In the genomic region with DNA sequence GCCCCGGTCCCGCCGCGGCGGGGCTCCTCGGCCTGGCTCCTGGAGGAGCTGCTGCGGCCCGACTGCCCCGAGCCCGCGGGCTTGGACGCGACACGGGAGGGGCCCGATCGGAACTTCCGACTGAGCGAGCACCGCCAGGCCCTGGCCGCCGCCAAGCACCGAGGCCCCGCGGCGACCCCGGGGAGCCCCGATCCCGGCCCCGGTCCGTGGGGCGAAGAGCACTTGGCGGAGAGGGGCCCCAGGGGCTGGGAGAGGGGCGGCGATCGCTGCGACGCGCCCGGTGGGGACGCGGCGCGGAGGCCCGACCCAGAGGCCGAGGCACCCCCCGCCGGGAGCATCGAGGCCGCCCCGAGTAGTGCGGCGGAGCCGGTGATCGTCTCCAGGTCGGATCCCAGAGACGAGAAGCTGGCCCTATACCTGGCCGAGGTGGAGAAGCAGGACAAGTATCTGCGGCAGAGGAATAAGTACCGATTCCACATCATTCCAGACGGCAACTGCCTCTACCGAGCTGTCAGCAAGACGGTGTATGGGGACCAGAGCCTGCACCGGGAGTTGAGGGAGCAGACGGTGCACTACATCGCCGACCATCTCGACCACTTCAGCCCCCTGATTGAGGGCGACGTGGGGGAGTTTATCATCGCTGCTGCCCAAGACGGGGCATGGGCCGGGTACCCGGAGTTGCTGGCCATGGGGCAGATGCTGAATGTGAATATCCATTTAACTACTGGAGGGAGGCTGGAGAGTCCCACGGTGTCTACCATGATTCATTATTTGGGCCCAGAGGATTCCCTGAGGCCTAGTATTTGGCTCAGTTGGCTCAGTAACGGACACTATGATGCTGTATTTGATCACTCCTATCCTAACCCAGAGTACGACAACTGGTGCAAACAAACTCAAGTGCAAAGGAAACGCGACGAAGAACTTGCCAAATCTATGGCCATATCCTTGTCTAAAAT, we compare ENCODE assay signal across 8 cellular contexts. TPM values are rescaled to one million over a fixed set of nuclear protein-coding genes. Genes with fewer than 3 reads are reported as not detected.
A peak's percentile ranks its signal among the peaks of the same experiment; 100 is the strongest.
DNase-seq lines count a peak whose midpoint lies in the region; ATAC-seq and TF ChIP-seq lines count a peak whose summit lies in the region.

No MANE protein-coding gene starts in this region.

- no CpG with 5 or more reads among the region's 79 CpGs for WGBS in trophoblast cell (ENCODE audit: extremely low coverage, insufficient coverage, insufficient read length)

- H4K12ac ChIP-seq in trophoblast cell (ENCODE audit: low read depth, low read length) = peak overlapping the region; percentile 26

- no peaks in the 10 kb centered on the region for H3K9me3 Mint-ChIP-seq in activated naive CD4-positive, alpha-beta T cell treated with anti-CD3 and anti-CD28 coated beads, Interleukin-2, amount 50 U/mL, for 24 hours

- H2AFZ ChIP-seq in trophoblast cell (ENCODE audit: insufficient read depth, low read length, poor library complexity) = peak overlapping the region; percentile 98

- POLR2A ChIA-PET in Panc1 (lab: Charles Lee) = no interaction called here

- H4K8ac ChIP-seq in trophoblast cell (ENCODE audit: low read depth, low read length) = peak overlapping the region; percentile 85

- peak overlapping the region; percentile 82 for H3K14ac ChIP-seq in trophoblast cell (ENCODE audit: low read length)

- H3K36me3 ChIP-seq in Panc1 (ENCODE audit: control insufficient read depth, insufficient read depth, low read length) = no peaks in the 10 kb centered on the region
- no peaks in the 10 kb centered on the region for H3K36me3 ChIP-seq in cardiac muscle cell
- H3K36me3 ChIP-seq in trophoblast cell (ENCODE audit: control insufficient read depth in 1 of 2, insufficient read depth in 2 of 2, low read length in 2 of 2) = no peaks in the 10 kb centered on the region

- peaks cover 9% of the 10 kb centered on the region; the same call in 1 of the 2 replicates for H3K4me1 ChIP-seq in Panc1 (ENCODE audit: control insufficient read depth, insufficient read depth, low read length)
- H3K4me1 ChIP-seq in cardiac muscle cell (ENCODE audit: low read depth) = peaks cover 17% of the 10 kb centered on the region
- peaks cover 3 to 7% of the 10 kb centered on the region in 2 experiments for H3K4me1 ChIP-seq in trophoblast cell (ENCODE audit: control insufficient read depth in 1 of 2, insufficient read depth in 2 of 2, low read length in 2 of 2)

- H3K4ac ChIP-seq in trophoblast cell (ENCODE audit: low read depth, low read length) = peak overlapping the region; percentile 33

- peak overlapping the region; percentile 97 for H3K4me2 ChIP-seq in trophoblast cell (ENCODE audit: low read length)

- peak overlapping the region; percentile 94 for H3K4me3 Mint-ChIP-seq in activated naive CD4-positive, alpha-beta T cell treated with anti-CD3 and anti-CD28 coated beads, Interleukin-2, amount 50 U/mL, for 24 hours

- peak overlapping the region; percentile 86 for H3K27ac Mint-ChIP-seq in activated naive CD4-positive, alpha-beta T cell treated with anti-CD3 and anti-CD28 coated beads, Interleukin-2, amount 50 U/mL, for 24 hours

- TF ChIP-seq CTCF in Panc1 (IDR thresholded peaks at IDR 0.05) (no peak), cardiac muscle cell (IDR thresholded peaks at IDR 0.05; ENCODE audit: low read depth, low read length) (no peak)

- H3K79me2 ChIP-seq in trophoblast cell (ENCODE audit: control insufficient read depth, insufficient read depth, low read length, poor library complexity) = peaks cover 8% of the 10 kb centered on the region

- H3K27ac ChIP-seq in Panc1 (ENCODE audit: low read length) = 0 out of 2 replicates have a peak overlapping the region, but pooled peaks have one; percentile 17
- peak overlapping the region; percentile 95 for H3K27ac ChIP-seq in cardiac muscle cell
- no peak overlapping the region for H3K27ac ChIP-seq in trophoblast cell (ENCODE audit: low read depth, low read length)

- peaks cover 10% of the 10 kb centered on the region for H3K36me3 Mint-ChIP-seq in activated naive CD4-positive, alpha-beta T cell treated with anti-CD3 and anti-CD28 coated beads, Interleukin-2, amount 50 U/mL, for 24 hours

- no peak overlapping the region for H2AK5ac ChIP-seq in trophoblast cell (ENCODE audit: low read length)

- no peak overlapping the region for H2BK120ac ChIP-seq in trophoblast cell (ENCODE audit: insufficient read depth, low read length, poor library complexity)

- ATAC-seq in GM18511 (IDR thresholded peaks at IDR 0.05; ENCODE audit: unreplicated experiment) (peak; percentile 20), HG02763 (IDR thresholded peaks at IDR 0.05; ENCODE audit: unreplicated experiment) (peak; percentile 11), Panc1 (peak; percentile 27)

- no TSS peak for BruUV-seq in Panc1 (replicated peaks; lab: Mats Ljungman, UMichigan)

- DNase-seq in Panc1 (ENCODE audit: low read depth, low spot score) (no peak), cardiac muscle cell (ENCODE audit: low read depth in 1 of 2, low spot score in 1 of 2) (peak; percentile 33 to 35), trophoblast cell (peak; percentile 32 to 46), NCI-H2081 treated with DMSO at 0.1 percent for 48 hours (lab: John Stamatoyannopoulos, UW) (no peak), SKM-1 (lab: John Stamatoyannopoulos, UW; ENCODE audit: unreplicated experiment) (no peak)

- H3K4me3 ChIP-seq in Panc1 (ENCODE audit: low read depth in 2 of 2, low read length in 2 of 2) (peak overlapping the region; percentile 58 to 64), cardiac muscle cell (peak overlapping the region; percentile 98), trophoblast cell (ENCODE audit: low read depth, low read length) (peak overlapping the region; percentile 85)

- no peaks in the 10 kb centered on the region for H3K27me3 ChIP-seq in Panc1 (ENCODE audit: control insufficient read depth, insufficient read depth, low read length)
- H3K27me3 ChIP-seq in cardiac muscle cell = no peaks in the 10 kb centered on the region
- no peaks in the 10 kb centered on the region for H3K27me3 ChIP-seq in trophoblast cell (ENCODE audit: insufficient read depth, low read length)

- peak overlapping the region; percentile 94 for H3K18ac ChIP-seq in trophoblast cell (ENCODE audit: low read length)

- no peaks in the 10 kb centered on the region for H3K9me3 ChIP-seq in Panc1 (ENCODE audit: control insufficient read depth, insufficient read depth, low read depth, low read length)
- no peaks in the 10 kb centered on the region for H3K9me3 ChIP-seq in cardiac muscle cell (ENCODE audit: low read depth)
- H3K9me3 ChIP-seq in trophoblast cell (ENCODE audit: insufficient read depth, low read depth, low read length) = no peaks in the 10 kb centered on the region

- no peak overlapping the region for H2BK5ac ChIP-seq in trophoblast cell (ENCODE audit: low read depth, low read length, poor library complexity)

- CTCF ChIA-PET in Panc1 (lab: Charles Lee) = no interaction called here

- in situ Hi-C loops in Panc1 (cut with HindIII; ENCODE audit: low pct_unique_long_range_greater_than_20kb, low sequenced_read_pairs) = no loop called here

- H3K23ac ChIP-seq in trophoblast cell (ENCODE audit: low read length) = no peak overlapping the region

- intact Hi-C loops in Panc1 (cut with micrococcal nuclease; ENCODE audit: unreplicated experiment) = no loop called here

- H3K79me1 ChIP-seq in trophoblast cell (ENCODE audit: low read length) = peaks cover 9% of the 10 kb centered on the region

- peak overlapping the region; percentile 76 for H3K9ac ChIP-seq in trophoblast cell (ENCODE audit: low read length)

- no peaks in the 10 kb centered on the region for H3K27me3 Mint-ChIP-seq in activated naive CD4-positive, alpha-beta T cell treated with anti-CD3 and anti-CD28 coated beads, Interleukin-2, amount 50 U/mL, for 24 hours

- no peak overlapping the region for H2BK12ac ChIP-seq in trophoblast cell (ENCODE audit: low read length)

- H4K91ac ChIP-seq in trophoblast cell (ENCODE audit: low read depth, low read length) = peak overlapping the region; percentile 11

- peaks cover 45% of the 10 kb centered on the region for H3K4me1 Mint-ChIP-seq in activated naive CD4-positive, alpha-beta T cell treated with anti-CD3 and anti-CD28 coated beads, Interleukin-2, amount 50 U/mL, for 24 hours

RNA-seq across cellular contexts. Expression of gene OTUD1, which starts 1.3 kb away (rescaled TPM):
- total RNA-seq in Panc1 (2021; ENCODE audit: unreplicated experiment) (2.8 TPM), cardiac muscle cell (8.1 and 12.6 TPM in 2 replicates)
- polyA plus RNA-seq in Panc1 (2012; ENCODE audit: insufficient read length) = 1.7 TPM
- 15.3 and 17.8 TPM in 2 replicates for polyA plus RNA-seq in cardiac muscle cell
- 3.3 and 3.5 TPM in 2 replicates for polyA plus RNA-seq in trophoblast cell (2013)

Comparison
In these comparisons a context has a peak if more than half of its experiments do, and no peak if none do; other contexts are left out.
1. DNase-seq: peak in cardiac muscle cell (2 of 2) and trophoblast cell (2 of 2); none in Panc1 (single experiment), NCI-H2081 treated with DMSO at 0.1 percent for 48 hours (single experiment) and SKM-1 (single experiment).
2. Peak in every context shown above with its lines, with median percentiles within 50 percentile points of each other: ATAC-seq and H3K4me3 ChIP-seq.